Comparison of ENCODE assay signal across 11 cellular contexts in the genomic region with DNA sequence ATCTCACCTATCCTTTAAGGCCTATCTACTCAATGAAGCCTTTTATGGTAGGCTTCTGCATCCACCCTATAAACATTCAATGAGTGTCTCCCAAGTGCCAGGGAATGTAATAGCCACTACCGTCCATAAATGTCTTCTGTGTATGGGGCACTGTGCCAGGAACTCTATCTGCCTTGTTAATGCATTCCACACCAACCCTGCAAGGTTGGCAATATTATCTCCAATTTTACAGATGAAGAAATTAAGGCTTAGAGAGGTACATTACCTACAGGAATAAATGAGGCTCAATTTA. TPM values are rescaled to one million over a fixed set of nuclear protein-coding genes. Genes with fewer than 3 reads are reported as not detected.
DNase-seq lines count a peak whose midpoint lies in the region; ATAC-seq and TF ChIP-seq lines count a peak whose summit lies in the region.
"Had no signal": no experiment of that assay in that cellular context is flagged by ENCODE, and none has a peak within 500 bp of the region (broad histone marks: within the 10 kb centered on the region; RNA-seq: fewer than 3 reads in every experiment).

No MANE protein-coding gene starts in this region.

- H3K4me3 Mint-ChIP-seq in stimulated activated naive CD8-positive, alpha-beta T cell treated with anti-CD3 and anti-CD28 coated beads, Interleukin-15, Interleukin-2, amounts not matched to agents 100 ng/mL and 50 ng/mL, for 24 hours = no peak overlapping the region
- H3K4me3 Mint-ChIP-seq in activated CD8-positive, alpha-beta T cell treated with anti-CD3 and anti-CD28 coated beads for 36 hours = no peak overlapping the region

- POLR2A ChIA-PET in activated CD8-positive, alpha-beta T cell treated with anti-CD3 and anti-CD28 coated beads for 36 hours (lab: Charles Lee) = interaction anchor here (0.6 kb wide), 1 partner anchor 12 kb away, joined by 3 read pairs; no protein-coding TSS in a partner anchor

- H3K27ac Mint-ChIP-seq in stimulated activated naive CD8-positive, alpha-beta T cell treated with anti-CD3 and anti-CD28 coated beads, Interleukin-15, Interleukin-2, amounts not matched to agents 100 ng/mL and 50 ng/mL, for 24 hours = peak overlapping the region; percentile 42
- peak overlapping the region; percentile 81 for H3K27ac Mint-ChIP-seq in activated CD8-positive, alpha-beta T cell treated with anti-CD3 and anti-CD28 coated beads for 36 hours

- peaks cover 97% of the 10 kb centered on the region for H3K4me1 Mint-ChIP-seq in stimulated activated naive CD8-positive, alpha-beta T cell treated with anti-CD3 and anti-CD28 coated beads, Interleukin-15, Interleukin-2, amounts not matched to agents 100 ng/mL and 50 ng/mL, for 24 hours (ENCODE audit: low read depth)
- peaks cover 83% of the 10 kb centered on the region for H3K4me1 Mint-ChIP-seq in activated CD8-positive, alpha-beta T cell treated with anti-CD3 and anti-CD28 coated beads for 36 hours (ENCODE audit: low read depth)

- TF ChIP-seq CTCF in activated CD8-positive, alpha-beta T cell treated with anti-CD3 and anti-CD28 coated beads for 36 hours (IDR thresholded peaks at IDR 0.05) = no peak
- no peak for TF ChIP-seq CTCF in mucosa of descending colon (IDR thresholded peaks at IDR 0.05)

- no peaks in the 10 kb centered on the region for H3K9me3 ChIP-seq in mucosa of descending colon
- H3K9me3 ChIP-seq: MG63 had no signal

- peaks cover 57% of the 10 kb centered on the region for H3K36me3 Mint-ChIP-seq in stimulated activated naive CD8-positive, alpha-beta T cell treated with anti-CD3 and anti-CD28 coated beads, Interleukin-15, Interleukin-2, amounts not matched to agents 100 ng/mL and 50 ng/mL, for 24 hours (ENCODE audit: low read depth)
- peaks cover 55% of the 10 kb centered on the region for H3K36me3 Mint-ChIP-seq in activated CD8-positive, alpha-beta T cell treated with anti-CD3 and anti-CD28 coated beads for 36 hours (ENCODE audit: low read depth)

- no peaks in the 10 kb centered on the region for H3K9me3 Mint-ChIP-seq in stimulated activated naive CD8-positive, alpha-beta T cell treated with anti-CD3 and anti-CD28 coated beads, Interleukin-15, Interleukin-2, amounts not matched to agents 100 ng/mL and 50 ng/mL, for 24 hours
- peaks cover 4% of the 10 kb centered on the region for H3K9me3 Mint-ChIP-seq in activated CD8-positive, alpha-beta T cell treated with anti-CD3 and anti-CD28 coated beads for 36 hours

- CTCF ChIA-PET in activated CD8-positive, alpha-beta T cell treated with anti-CD3 and anti-CD28 coated beads for 36 hours (lab: Charles Lee) = no interaction called here

- no peak for ATAC-seq in stimulated activated naive CD8-positive, alpha-beta T cell treated with anti-CD3 and anti-CD28 coated beads, Interleukin-15, Interleukin-2, amounts not matched to agents 100 U/mL and 50 U/mL, for 24 hours
- ATAC-seq in activated CD8-positive, alpha-beta T cell treated with anti-CD3 and anti-CD28 coated beads for 36 hours = no peak
- peak; percentile 86 for ATAC-seq in mucosa of descending colon
- no peak for ATAC-seq in GM18861 (IDR thresholded peaks at IDR 0.05; ENCODE audit: unreplicated experiment)
- no peak for ATAC-seq in GM21717 (IDR thresholded peaks at IDR 0.05; ENCODE audit: unreplicated experiment)
- ATAC-seq in HG03378 (IDR thresholded peaks at IDR 0.05; ENCODE audit: unreplicated experiment) = no peak

- H3K27me3 Mint-ChIP-seq in stimulated activated naive CD8-positive, alpha-beta T cell treated with anti-CD3 and anti-CD28 coated beads, Interleukin-15, Interleukin-2, amounts not matched to agents 100 ng/mL and 50 ng/mL, for 24 hours = no peaks in the 10 kb centered on the region
- H3K27me3 Mint-ChIP-seq in activated CD8-positive, alpha-beta T cell treated with anti-CD3 and anti-CD28 coated beads for 36 hours = no peaks in the 10 kb centered on the region

- intact Hi-C loops in activated CD8-positive, alpha-beta T cell treated with anti-CD3 and anti-CD28 coated beads for 36 hours (cut with micrococcal nuclease) = no loop called here
- intact Hi-C loops in mucosa of descending colon (cut with DNase I, micrococcal nuclease) = no loop called here

- no peak for DNase-seq in stimulated activated naive CD8-positive, alpha-beta T cell treated with anti-CD3 and anti-CD28 coated beads, Interleukin-15, Interleukin-2, amounts not matched to agents 100 U/mL and 50 U/mL, for 24 hours
- no peak for DNase-seq in activated CD8-positive, alpha-beta T cell treated with anti-CD3 and anti-CD28 coated beads for 36 hours
- DNase-seq in mucosa of descending colon = peak in 1 of 3 donors; percentile 88
- DNase-seq in T1000 (lab: John Stamatoyannopoulos, UW) = no peak
- DNase-seq: activated effector memory CD4-positive, alpha-beta T cell treated with Interleukin-2 at 50 U/mL for 16 hours; MG63; NCI-H526 treated with DMSO at 0.1 percent for 48 hours had no signal

- no peak overlapping the region for H3K4me3 ChIP-seq in mucosa of descending colon
- H3K4me3 ChIP-seq: MG63 had no signal

- H3K36me3 ChIP-seq in mucosa of descending colon (ENCODE audit: low read depth) = no peaks in the 10 kb centered on the region

- H3K4me1 ChIP-seq in mucosa of descending colon (ENCODE audit: low read depth) = peaks cover 77% of the 10 kb centered on the region

RNA-seq across cellular contexts. Expression of a gene that starts 20.0 kb away (rescaled TPM):
- total RNA-seq in activated CD8-positive, alpha-beta T cell treated with anti-CD3 and anti-CD28 coated beads for 36 hours = 10 to 100 TPM; 31.6 to 31.9 TPM
- total RNA-seq in mucosa of descending colon = 10 to 100 TPM; 16.6 to 27.9 (median 18.0) TPM

RNA-seq across cellular contexts. Expression of a gene that starts 34.9 kb away (rescaled TPM):
- under 1 TPM; 0.27 to 0.63 TPM for total RNA-seq in activated CD8-positive, alpha-beta T cell treated with anti-CD3 and anti-CD28 coated beads for 36 hours
- under 1 TPM in 2 of 3 donors, not detected in 1; 0.19 to 0.22 TPM for total RNA-seq in mucosa of descending colon
